ENCODE assay signal across 8 cellular contexts in the genomic region with DNA sequence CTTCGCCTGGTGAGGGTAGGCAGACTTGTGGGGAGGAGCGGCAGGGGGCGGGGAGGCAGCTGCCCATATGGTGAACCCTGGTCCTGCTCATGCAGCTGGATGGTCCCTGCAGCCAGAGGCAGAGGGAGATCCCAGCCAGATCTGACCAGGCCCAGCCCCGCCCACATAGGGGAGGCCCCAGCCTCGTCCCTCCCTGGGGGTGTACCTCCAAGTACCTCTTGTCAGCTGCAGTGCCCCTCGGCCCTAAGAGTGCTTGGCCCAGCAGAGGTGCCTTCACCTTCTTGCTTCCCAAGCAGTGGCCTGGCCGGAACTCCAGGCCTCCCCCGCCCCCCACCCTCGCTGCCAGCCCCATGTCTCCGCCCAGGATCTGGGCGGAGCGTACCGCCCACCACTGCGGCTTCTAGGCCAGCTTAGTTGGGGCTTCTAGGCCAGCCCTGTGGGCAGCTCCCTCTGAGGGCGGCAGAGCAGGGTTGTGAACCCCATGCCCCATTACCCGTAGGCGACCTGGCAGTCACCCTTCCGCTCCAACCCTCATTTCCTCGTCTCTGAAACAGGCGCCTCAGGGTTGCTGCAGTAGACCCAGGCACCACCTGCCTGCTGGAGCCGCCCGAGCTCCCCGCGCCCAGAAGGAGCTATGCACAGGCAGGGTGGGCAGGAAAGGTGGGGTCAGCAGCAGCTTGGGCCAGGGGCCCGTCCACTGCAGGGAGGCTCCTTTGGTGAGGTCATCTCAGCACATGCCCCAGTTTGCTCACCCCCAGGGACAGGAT. TPM values are rescaled to one million over a fixed set of nuclear protein-coding genes. Genes with fewer than 3 reads are reported as not detected.
DNase-seq lines count a peak whose midpoint lies in the region; ATAC-seq, FAIRE-seq and TF ChIP-seq lines count a peak whose summit lies in the region.

A gene with protein sequence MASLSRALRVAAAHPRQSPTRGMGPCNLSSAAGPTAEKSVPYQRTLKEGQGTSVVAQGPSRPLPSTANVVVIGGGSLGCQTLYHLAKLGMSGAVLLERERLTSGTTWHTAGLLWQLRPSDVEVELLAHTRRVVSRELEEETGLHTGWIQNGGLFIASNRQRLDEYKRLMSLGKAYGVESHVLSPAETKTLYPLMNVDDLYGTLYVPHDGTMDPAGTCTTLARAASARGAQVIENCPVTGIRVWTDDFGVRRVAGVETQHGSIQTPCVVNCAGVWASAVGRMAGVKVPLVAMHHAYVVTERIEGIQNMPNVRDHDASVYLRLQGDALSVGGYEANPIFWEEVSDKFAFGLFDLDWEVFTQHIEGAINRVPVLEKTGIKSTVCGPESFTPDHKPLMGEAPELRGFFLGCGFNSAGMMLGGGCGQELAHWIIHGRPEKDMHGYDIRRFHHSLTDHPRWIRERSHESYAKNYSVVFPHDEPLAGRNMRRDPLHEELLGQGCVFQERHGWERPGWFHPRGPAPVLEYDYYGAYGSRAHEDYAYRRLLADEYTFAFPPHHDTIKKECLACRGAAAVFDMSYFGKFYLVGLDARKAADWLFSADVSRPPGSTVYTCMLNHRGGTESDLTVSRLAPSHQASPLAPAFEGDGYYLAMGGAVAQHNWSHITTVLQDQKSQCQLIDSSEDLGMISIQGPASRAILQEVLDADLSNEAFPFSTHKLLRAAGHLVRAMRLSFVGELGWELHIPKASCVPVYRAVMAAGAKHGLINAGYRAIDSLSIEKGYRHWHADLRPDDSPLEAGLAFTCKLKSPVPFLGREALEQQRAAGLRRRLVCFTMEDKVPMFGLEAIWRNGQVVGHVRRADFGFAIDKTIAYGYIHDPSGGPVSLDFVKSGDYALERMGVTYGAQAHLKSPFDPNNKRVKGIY (minus strand): TSS at position 314 of the 767 bp plus-strand sequence. CDS start 4,179 bp downstream, outside the sequence.

- TF ChIP-seq RAD21 in K562 (CRISPR knock-in tag; conservative IDR thresholded peaks at IDR 0.05 in 1 of 2, IDR thresholded peaks at IDR 0.05 in 1 of 2): no peak

- TF ChIP-seq CTCF in GM23338 (conservative IDR thresholded peaks at IDR 0.05; ENCODE audit: low read depth in 2 of 2) (no peak), K562 (IDR thresholded peaks at IDR 0.05 in 2 of 3, conservative IDR thresholded peaks at IDR 0.05 in 1 of 3; ENCODE audit: insufficient read depth in 2 of 3, low read depth in 1 of 3, low read length in 3 of 3) (no peak), smooth muscle cell (IDR thresholded peaks at IDR 0.05; ENCODE audit: borderline replicate concordance, insufficient read depth, poor library complexity, severe bottlenecking) (no peak)

- peaks cover 19% of the 10 kb centered on the region for H3K4me1 ChIP-seq in GM23338 (ENCODE audit: insufficient read depth)
- peaks cover 0 to 15% of the 10 kb centered on the region in 2 experiments; a peak in 2 of 5 replicates for H3K4me1 ChIP-seq in K562 (replicated peaks in 1 of 2; ENCODE audit: control insufficient read depth in 2 of 2, insufficient read depth in 2 of 2, low read length in 2 of 2)
- H3K4me1 ChIP-seq in smooth muscle cell (ENCODE audit: low read depth): peaks cover 13% of the 10 kb centered on the region

- in situ Hi-C loops in K562 (cut with MboI): no loop called here

- no peak for TF ChIP-seq POLR2A in K562 (conservative IDR thresholded peaks at IDR 0.05)

- no peak for TF ChIP-seq EP300 in K562 (IDR thresholded peaks at IDR 0.05; ENCODE audit: low read length)

- peak; percentile 77 for ATAC-seq in GM23338
- ATAC-seq in K562: peak; percentile 78
- ATAC-seq in HG02678 (IDR thresholded peaks at IDR 0.05; ENCODE audit: unreplicated experiment): no peak

- no peaks in the 10 kb centered on the region; the same call in 2 of the 3 replicates for H3K36me3 Mint-ChIP-seq in GM23338 (ENCODE audit: low read depth)

- H3K27me3 ChIP-seq in GM23338 (ENCODE audit: insufficient read depth) (no peaks in the 10 kb centered on the region), K562 (ENCODE audit: control insufficient read depth in 2 of 2, insufficient read depth in 2 of 2, low read length in 2 of 2) (peaks cover 0 to 32% of the 10 kb centered on the region in 2 experiments; a peak in 2 of 5 replicates), smooth muscle cell (ENCODE audit: low read depth) (no peaks in the 10 kb centered on the region)

- H3K9me3 ChIP-seq in K562 (replicated peaks; ENCODE audit: control insufficient read depth, insufficient read depth, low read depth, low read length) (no peaks in the 10 kb centered on the region), smooth muscle cell (replicated peaks; ENCODE audit: low read depth) (no peaks in the 10 kb centered on the region)

- DNase-seq in AG08396 (ENCODE audit: low spot score) (peak; percentile 87), GM23338 (ENCODE audit: low spot score) (peak; percentile 83), SHP77 treated with DMSO at 0.1 percent for 48 hours (lab: John Stamatoyannopoulos, UW) (peak; percentile 43), K562 (ENCODE audit: extremely low read depth in 1 of 4, low spot score in 3 of 4) (peak; percentile 54 to 75 (median 70)), iPS-NIHi7 (ENCODE audit: extremely low spot score) (peak; percentile 83), smooth muscle cell (lab: John Stamatoyannopoulos, UW; ENCODE audit: unreplicated experiment) (peak; percentile 43), T-helper 9 cell (no peak)

- H3K36me3 ChIP-seq in GM23338 (ENCODE audit: insufficient read depth): no peaks in the 10 kb centered on the region
- H3K36me3 ChIP-seq in K562 (ENCODE audit: control insufficient read depth, insufficient read depth, low read length): no peaks in the 10 kb centered on the region
- no peaks in the 10 kb centered on the region for H3K36me3 ChIP-seq in smooth muscle cell (ENCODE audit: low read depth)

- H3K4me1 Mint-ChIP-seq in GM23338: peaks cover 31% of the 10 kb centered on the region

- H3K27ac ChIP-seq in GM23338 (ENCODE audit: low read depth) (no peak within 1 kb of the TSS), K562 (ENCODE audit: extremely low read depth, low read depth, low read length) (no peak within 1 kb of the TSS), smooth muscle cell (ENCODE audit: low read depth) (no peak within 1 kb of the TSS)

- POLR2A ChIA-PET in K562 (lab: Yijun Ruan, JAX): interaction anchor here (0.6 kb wide), 1 partner anchor 220 kb away, joined by 3 read pairs; no protein-coding TSS in a partner anchor

- H3K4me3 Mint-ChIP-seq in GM23338: peak within 1 kb of the TSS; percentile 58

- peak within 1 kb of the TSS; percentile 91 for H2AFZ ChIP-seq in GM23338
- H2AFZ ChIP-seq in K562 (ENCODE audit: low read depth, low read length): peak within 1 kb of the TSS; percentile 83
- H2AFZ ChIP-seq in smooth muscle cell (ENCODE audit: low read depth): peak within 1 kb of the TSS; percentile 2

- no peak for FAIRE-seq in K562 (lab: Jason Lieb, UNC)

- intact Hi-C loops in K562 (cut with micrococcal nuclease): no loop called here

- H4K20me1 ChIP-seq in GM23338 (replicated peaks; ENCODE audit: insufficient read depth) (no peaks in the 10 kb centered on the region), K562 (replicated peaks; ENCODE audit: control insufficient read depth, insufficient read depth, low read length) (peaks cover 14% of the 10 kb centered on the region; the same call in 1 of the 2 replicates), smooth muscle cell (ENCODE audit: low read depth) (no peaks in the 10 kb centered on the region)

- H3K4me3 ChIP-seq in GM23338 (peak within 1 kb of the TSS; percentile 45; the same call in 1 of the 2 replicates), K562 (peak within 1 kb of the TSS; percentile 7; the same call in 1 of the 2 replicates), smooth muscle cell (peak within 1 kb of the TSS; percentile 44)

- H3K9me2 ChIP-seq in GM23338 (ENCODE audit: insufficient read depth): no peaks in the 10 kb centered on the region

- WGBS in K562 (ENCODE audit: insufficient coverage, low coverage, missing lambda C conversion rate): 5% methylated on average over 20 of the region's 25 CpGs
- WGBS in smooth muscle cell (ENCODE audit: low lambda C conversion rate): 28% methylated on average over 25 of the region's 25 CpGs

- H3K9me3 Mint-ChIP-seq in GM23338: no peaks in the 10 kb centered on the region; the same call in 2 of the 3 replicates

- peak within 1 kb of the TSS; percentile 73 for H3K4me2 ChIP-seq in GM23338
- peak within 1 kb of the TSS; percentile 65 for H3K4me2 ChIP-seq in K562 (ENCODE audit: insufficient read depth, low read length)
- H3K4me2 ChIP-seq in smooth muscle cell: peak within 1 kb of the TSS; percentile 88

- H3K79me2 ChIP-seq in GM23338 (replicated peaks; ENCODE audit: insufficient read depth) (no peaks in the 10 kb centered on the region), K562 (ENCODE audit: control insufficient read depth, insufficient read depth, low read length) (no peaks in the 10 kb centered on the region), smooth muscle cell (ENCODE audit: low read depth) (no peaks in the 10 kb centered on the region)

- H3K27me3 Mint-ChIP-seq in GM23338 (ENCODE audit: insufficient read depth, low read depth, poor library complexity): no peaks in the 10 kb centered on the region

- CTCF ChIA-PET in K562 (lab: Yijun Ruan, JAX; ENCODE audit: low intra/inter-chr PET ratio): no interaction called here

- no TSS peak for BruUV-seq in K562 (replicated peaks; lab: Mats Ljungman, UMichigan)

- H3K9me1 ChIP-seq in K562 (ENCODE audit: control insufficient read depth, insufficient read depth, low read length): no peaks in the 10 kb centered on the region

- no peak within 1 kb of the TSS for H3K27ac Mint-ChIP-seq in GM23338

- H3K9ac ChIP-seq in K562 (ENCODE audit: insufficient read depth in 1 of 2, low read depth in 2 of 2, low read length in 2 of 2): no peak within 1 kb of the TSS; a peak in 1 of 4 replicates
- H3K9ac ChIP-seq in smooth muscle cell (ENCODE audit: low read depth): no peak within 1 kb of the TSS

- no peaks in the 10 kb centered on the region for H3F3A ChIP-seq in GM23338 (replicated peaks; ENCODE audit: low read depth)
- no peaks in the 10 kb centered on the region for H3F3A ChIP-seq in smooth muscle cell (ENCODE audit: low read depth)

RNA-seq across cellular contexts. Expression of the gene that starts here (rescaled TPM):
- 9.8 and 10.4 TPM in 2 replicates for total RNA-seq in GM23338 (2014; rRNA removed; shearing (Covaris generic))
- polyA plus RNA-seq in GM23338 (2016; fragmentation: Nextera tagmentation; extraction: Ambion mirVana) (2.6 and 2.8 TPM in 2 replicates), K562 (2011; rRNA removed) (0.07 and 0.14 TPM in 2 replicates), K562 (2014; fragmentation: Illumina TruSeq; extraction: Trizol) (not detected in 2 replicates), K562 (2014; fragmentation: Nextera tagmentation; extraction: Ambion mirVana) (not detected), K562 (2014; rRNA removed) (not detected in 2 replicates), smooth muscle cell (10.1 and 11.8 TPM in 2 replicates)
- 0.28 and 1.8 TPM in 2 replicates for total RNA-seq in K562 (2011; cell fraction: chromatin; rRNA removed; ENCODE audit: low replicate concordance)
- total RNA-seq in K562 (2011; cell fraction: nucleolus; rRNA removed): 0.39 and 1.3 TPM in 2 replicates
- 0.15 TPM in 1 of 2 replicates, not detected in the other for total RNA-seq in K562 (2011; cell fraction: nucleoplasm; rRNA removed)
- total RNA-seq in K562 (2014; rRNA removed) (not detected in 2 replicates), K562 (2014; rRNA removed; fragmentation: Illumina TruSeq; extraction: Trizol) (not detected in 2 replicates), K562 (2015; rRNA removed; fragmentation: Illumina TruSeq; extraction: Trizol) (not detected in 2 replicates), K562 (2021) (0.25 TPM in 1 of 2 replicates, not detected in the other), smooth muscle cell (3.3 and 4.5 TPM in 2 replicates)
- 0.04 and 0.21 TPM in 2 replicates for polyA plus RNA-seq in K562 (2011; cell fraction: cytosol; rRNA removed)
- polyA plus RNA-seq in K562 (2011; cell fraction: nucleus; rRNA removed): 0.24 and 2.6 TPM in 2 replicates
- polyA plus RNA-seq in K562 (2012): 0.11 and 0.16 TPM in 2 replicates
- 0.11 TPM in 1 of 2 replicates, not detected in the other for polyA minus RNA-seq in K562 (2011; rRNA and poly(A)+ RNA removed)
- polyA minus RNA-seq in K562 (2011; cell fraction: cytosol; rRNA and poly(A)+ RNA removed): not detected in 2 replicates
- polyA minus RNA-seq in K562 (2011; cell fraction: nucleus; rRNA and poly(A)+ RNA removed): 0.11 and 0.54 TPM in 2 replicates

Comparison
In these comparisons a context has a peak if more than half of its experiments do, and no peak if none do; other contexts are left out.
1. H2AFZ ChIP-seq: peak in every context shown above with its lines; median percentile 91 in GM23338; 83 in K562; 2 in smooth muscle cell.